In the genomic region with DNA sequence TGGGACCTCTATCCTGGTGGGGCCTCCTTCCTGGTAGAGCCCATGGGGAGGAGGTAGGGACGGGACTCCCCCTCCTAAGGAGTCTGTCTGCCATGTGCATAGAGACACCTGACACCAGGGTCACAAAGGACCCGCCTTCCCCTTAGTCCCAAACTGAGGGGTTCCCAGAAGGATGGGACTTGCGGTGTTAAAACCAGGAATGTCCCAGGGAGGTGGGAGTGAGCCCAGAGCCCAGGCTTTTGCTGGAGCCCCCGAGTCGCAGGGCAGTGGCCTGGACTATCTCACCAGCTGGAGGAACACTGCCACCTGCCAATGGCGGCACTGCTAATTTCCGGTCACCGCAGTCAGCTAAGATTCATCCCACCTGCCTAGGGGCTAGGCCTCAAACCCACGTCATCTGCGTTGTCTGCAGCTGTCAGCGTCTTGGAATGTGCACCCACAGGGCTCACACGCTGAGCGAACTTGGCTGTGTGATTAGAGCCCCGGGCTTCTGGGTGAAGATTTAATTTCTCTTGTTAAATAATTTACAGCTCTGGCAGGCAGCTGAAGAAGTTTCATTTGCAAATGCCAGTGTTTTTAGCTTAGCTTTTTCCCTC, we compare ENCODE assay signal across 11 cellular contexts. TPM values are rescaled to one million over a fixed set of nuclear protein-coding genes. Genes with fewer than 3 reads are reported as not detected.
DNase-seq lines count a peak whose midpoint lies in the region; ATAC-seq and TF ChIP-seq lines count a peak whose summit lies in the region.
"Had no signal": no experiment of that assay in that cellular context is flagged by ENCODE, and none has a peak within 500 bp of the region (broad histone marks: within the 10 kb centered on the region; RNA-seq: fewer than 3 reads in every experiment).

No MANE protein-coding gene starts in this region.

- intact Hi-C loops in breast epithelium (cut with DNase I; ENCODE audit: low total_unique reads), result no loop called here

- in situ Hi-C loops in ACHN (cut with HindIII; ENCODE audit: low pct_ligation_motif_present, low pct_unique_long_range_greater_than_20kb, low sequenced_read_pairs), result no loop called here

- H3K27me3 ChIP-seq in breast epithelium, result no peaks in the 10 kb centered on the region

- H3K4me3 ChIP-seq in breast epithelium, result no peak overlapping the region

- peak overlapping the region in 1 of 2 donors; percentile 45 for H3K27ac ChIP-seq in breast epithelium

- H3K36me3 ChIP-seq in breast epithelium, result no peaks in the 10 kb centered on the region

- TF ChIP-seq CTCF in breast epithelium (IDR thresholded peaks at IDR 0.05), result no peak

- TF ChIP-seq POLR2A in breast epithelium (IDR thresholded peaks at IDR 0.05), result no peak

- no peak for ATAC-seq in HG02623 (IDR thresholded peaks at IDR 0.05; ENCODE audit: unreplicated experiment)
- ATAC-seq in HG03571 (IDR thresholded peaks at IDR 0.05; ENCODE audit: unreplicated experiment), result no peak
- ATAC-seq: HCT116 had no signal

- no peaks in the 10 kb centered on the region for H3K4me1 ChIP-seq in breast epithelium

- peak; percentile 96 for DNase-seq in ACHN
- DNase-seq in HT1080 (ENCODE audit: low read depth), result peak; percentile 27
- peak; percentile 40 to 50 for DNase-seq in breast epithelium (ENCODE audit: low spot score in 2 of 2)
- DNase-seq in left kidney (ENCODE audit: low read depth, low spot score), result peak; percentile 91
- no peak for DNase-seq in CD1c-positive myeloid dendritic cell (ENCODE audit: extremely low spot score)
- DNase-seq in NCI-H526 (lab: John Stamatoyannopoulos, UW), result no peak
- DNase-seq: activated CD8-positive, alpha-beta memory T cell treated with anti-CD3 and anti-CD28 coated beads, Interleukin-2, amount 50 U/mL, for 4 hours; NCI-H1105 had no signal

- no peaks in the 10 kb centered on the region for H3K9me3 ChIP-seq in breast epithelium

RNA-seq across cellular contexts. Expression of a gene that starts 31.9 kb away (rescaled TPM):
- total RNA-seq in HT1080 (2014; rRNA removed; shearing (Covaris generic)), result 5.0 and 7.7 TPM in 2 replicates
- 9.0 and 11.3 TPM in 2 replicates for polyA plus RNA-seq in HT1080 (2015; cell fraction: cytosol; rRNA removed)
- polyA plus RNA-seq in HT1080 (2015; cell fraction: nucleus; rRNA removed), result 18.7 and 20.4 TPM in 2 replicates
- total RNA-seq in breast epithelium, result 10 to 100 TPM; 22.1 to 27.2 (median 26.8) TPM

Comparison
In these comparisons a context has a peak if more than half of its experiments do, and no peak if none do; other contexts are left out.
1. DNase-seq: peak in ACHN (single experiment), HT1080 (single experiment), breast epithelium (2 of 2) and left kidney (single experiment); none in CD1c-positive myeloid dendritic cell (single experiment) and NCI-H526 (0 of 2).